Comparison of ENCODE assay signal across 1 cellular context in genomic region chr17:39700148-39700987, GRCh38.
TF ChIP-seq lines count a peak whose summit lies in the region.

No MANE protein-coding gene starts in this region.

TF ChIP-seq in IMR-90, 13 proteins besides CTCF, POLR2A, EP300 and RAD21 (continued from another document):
- TF ChIP-seq SMC3 (IDR thresholded peaks at IDR 0.05; ENCODE audit: low read depth, low read length) (no peak), RFX5 (IDR thresholded peaks at IDR 0.05; ENCODE audit: low read depth, low read length) (no peak), RCOR1 (IDR thresholded peaks at IDR 0.05; ENCODE audit: insufficient replicate concordance, low read length) (no peak), CHD1 (IDR thresholded peaks at IDR 0.05; ENCODE audit: low read depth, low read length) (no peak), NFE2L2 (IDR thresholded peaks at IDR 0.05; ENCODE audit: low read depth, low read length) (no peak), MXI1 (IDR thresholded peaks at IDR 0.05; ENCODE audit: borderline replicate concordance, low read depth, low read length) (no peak)
